8 cellular contexts compared by ENCODE assay signal in the genomic region with DNA sequence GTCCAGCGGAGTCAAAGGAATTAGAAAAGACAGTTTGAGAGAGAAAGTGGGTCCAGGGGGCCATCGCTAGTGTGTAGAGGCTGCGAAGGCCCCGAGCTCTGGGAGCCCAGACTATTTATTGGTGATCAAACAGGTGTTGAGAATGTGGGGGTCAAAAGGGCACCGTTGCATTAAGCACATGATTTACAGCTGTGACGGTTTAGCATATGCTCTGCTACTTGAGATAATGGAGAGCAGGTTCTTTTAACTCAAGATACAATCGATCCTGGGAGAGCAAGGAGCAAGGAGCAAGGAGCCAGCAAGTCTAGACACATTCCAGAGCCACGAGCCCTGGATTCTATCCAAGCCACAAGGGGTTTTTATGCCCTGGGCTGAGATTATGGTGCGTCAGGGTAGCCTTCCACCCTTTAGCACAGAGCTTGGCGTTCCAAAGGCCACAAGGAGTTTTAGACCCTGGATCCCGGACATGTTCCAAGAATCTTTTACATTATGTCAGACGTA.
A peak's percentile ranks its signal among the peaks of the same experiment; 100 is the strongest.
DNase-seq lines count a peak whose midpoint lies in the region; TF ChIP-seq lines count a peak whose summit lies in the region.
"Not testable (repeated sequence)": the region's sequence is repeated elsewhere in the genome, so short reads cannot be mapped to it uniquely, and the experiment has no call there.

No MANE protein-coding gene starts in this region.

- H3K27me3 ChIP-seq in SK-N-SH (ENCODE audit: insufficient read depth); brain microvascular endothelial cell (replicated peaks); subcutaneous abdominal adipose tissue (ENCODE audit: control insufficient read depth in 5 of 5, insufficient read depth in 4 of 5, low read length in 5 of 5): not testable (repeated sequence)

- not testable (repeated sequence) for H3K36me3 ChIP-seq in SK-N-SH (replicated peaks in 1 of 2; ENCODE audit: control insufficient read depth in 1 of 2, insufficient read depth in 2 of 2, low read length in 1 of 2); brain microvascular endothelial cell (replicated peaks); subcutaneous abdominal adipose tissue (ENCODE audit: control insufficient read depth in 5 of 5, insufficient read depth in 5 of 5, low read length in 5 of 5)

- H3K4me1 ChIP-seq in SK-N-SH (ENCODE audit: control insufficient read depth in 1 of 2, insufficient read depth in 2 of 2, low read depth in 1 of 2, low read length in 1 of 2) (peaks cover 14 to 41% of the 10 kb centered on the region in 2 experiments), subcutaneous abdominal adipose tissue (ENCODE audit: control insufficient read depth in 5 of 5, insufficient read depth in 5 of 5, low read length in 5 of 5) (peaks cover 2 to 55% (median 39%) of the 10 kb centered on the region in 5 donors)

- peaks cover 35% of the 10 kb centered on the region; the same call in 1 of the 2 replicates for H3K79me2 ChIP-seq in SK-N-SH (ENCODE audit: insufficient read depth)

- not testable (repeated sequence) for H2AFZ ChIP-seq in SK-N-SH (ENCODE audit: low read depth)

- H3K4me3 ChIP-seq in SK-N-SH (ENCODE audit: low read depth in 2 of 2, low read length in 1 of 2); brain microvascular endothelial cell (ENCODE audit: low read depth, low read length); subcutaneous abdominal adipose tissue (ENCODE audit: low read depth in 1 of 5, low read length in 5 of 5): not testable (repeated sequence)

- H3K9ac ChIP-seq in SK-N-SH, result not testable (repeated sequence)
- peak overlapping the region in 1 of 5 donors; percentile 68 for H3K9ac ChIP-seq in subcutaneous abdominal adipose tissue (ENCODE audit: low read length in 5 of 5)

- H3K4me2 ChIP-seq in SK-N-SH, result not testable (repeated sequence)

- in situ Hi-C loops in brain microvascular endothelial cell (cut with HindIII; ENCODE audit: low pct_ligation_motif_present, low sequenced_read_pairs), result not testable (repeated sequence)

- peak overlapping the region; percentile 17 to 64; a peak in 2 of 4 replicates for H3K27ac ChIP-seq in SK-N-SH (ENCODE audit: low read depth in 2 of 2, low read length in 1 of 2)
- H3K27ac ChIP-seq in brain microvascular endothelial cell, result peak overlapping the region; percentile 28
- peak overlapping the region; percentile 72 for H3K27ac ChIP-seq in subcutaneous abdominal adipose tissue (ENCODE audit: low read depth, low read length)

- peak in 1 of 2 experiments; percentile 24; a peak in 1 of 4 replicates for TF ChIP-seq EP300 in SK-N-SH (IDR thresholded peaks at IDR 0.05; ENCODE audit: borderline replicate concordance in 1 of 2, low read depth in 1 of 2, low read length in 1 of 2)

- not testable (repeated sequence) for H3F3A ChIP-seq in SK-N-SH (replicated peaks; ENCODE audit: insufficient read depth)

- not testable (repeated sequence) for TF ChIP-seq RAD21 in SK-N-SH (IDR thresholded peaks at IDR 0.05; ENCODE audit: low read length)

- H4K20me1 ChIP-seq in SK-N-SH (ENCODE audit: insufficient read depth), result not testable (repeated sequence)

- DNase-seq in DMS53 (lab: John Stamatoyannopoulos, UW) (peak; percentile 25), HT-29 (ENCODE audit: low spot score) (peak; percentile 27), NCI-H524 treated with DMSO at 0.1 percent for 48 hours (lab: John Stamatoyannopoulos, UW) (peak; percentile 84), brain microvascular endothelial cell (peak; percentile 83), fibroblast of peridontal ligament (ENCODE audit: extremely low read depth) (peak; percentile 9), myocyte (ENCODE audit: low read depth) (peak; percentile 81)
- DNase-seq in SK-N-SH, result not testable (repeated sequence)

- POLR2A ChIA-PET in SK-N-SH (lab: Yijun Ruan, JAX), result not testable (repeated sequence)

- H3K9me3 ChIP-seq in SK-N-SH; subcutaneous abdominal adipose tissue (ENCODE audit: control insufficient read depth in 5 of 5, low read length in 5 of 5): not testable (repeated sequence)

- TF ChIP-seq CTCF in SK-N-SH (IDR thresholded peaks at IDR 0.05); brain microvascular endothelial cell (IDR thresholded peaks at IDR 0.05; ENCODE audit: low read depth, low read length, missing control alignments): not testable (repeated sequence)

- H3K9me2 ChIP-seq in SK-N-SH, result not testable (repeated sequence)

- CTCF ChIA-PET in SK-N-SH (lab: Yijun Ruan, JAX), result not testable (repeated sequence)

- WGBS in SK-N-SH (ENCODE audit: low lambda C conversion rate), result 63% methylated on average over 12 of the region's 12 CpGs

TF ChIP-seq in SK-N-SH, 30 proteins besides CTCF, POLR2A, EP300 and RAD21:
- TF ChIP-seq, protein P1, sequence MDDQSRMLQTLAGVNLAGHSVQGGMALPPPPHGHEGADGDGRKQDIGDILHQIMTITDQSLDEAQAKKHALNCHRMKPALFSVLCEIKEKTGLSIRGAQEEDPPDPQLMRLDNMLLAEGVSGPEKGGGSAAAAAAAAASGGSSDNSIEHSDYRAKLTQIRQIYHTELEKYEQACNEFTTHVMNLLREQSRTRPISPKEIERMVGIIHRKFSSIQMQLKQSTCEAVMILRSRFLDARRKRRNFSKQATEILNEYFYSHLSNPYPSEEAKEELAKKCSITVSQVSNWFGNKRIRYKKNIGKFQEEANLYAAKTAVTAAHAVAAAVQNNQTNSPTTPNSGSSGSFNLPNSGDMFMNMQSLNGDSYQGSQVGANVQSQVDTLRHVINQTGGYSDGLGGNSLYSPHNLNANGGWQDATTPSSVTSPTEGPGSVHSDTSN (IDR thresholded peaks at IDR 0.05), result peak; percentile 46; the same call in 1 of the 2 replicates
- TF ChIP-seq RXRA (IDR thresholded peaks at IDR 0.05; ENCODE audit: borderline replicate concordance, low read depth), result peak; percentile 27; the same call in 1 of the 2 replicates
- TF ChIP-seq TCF12 (IDR thresholded peaks at IDR 0.05), result peak; percentile 73
- TF ChIP-seq NFIC (IDR thresholded peaks at IDR 0.05; ENCODE audit: borderline replicate concordance), result peak; percentile 65; the same call in 1 of the 2 replicates
